Comparison of ENCODE assay signal across 8 cellular contexts in genomic region chr7:2299131-2299829, GRCh38. TPM values are rescaled to one million over a fixed set of nuclear protein-coding genes. Genes with fewer than 3 reads are reported as not detected.
DNase-seq lines count a peak whose midpoint lies in the region; ATAC-seq and TF ChIP-seq lines count a peak whose summit lies in the region.

No MANE protein-coding gene starts in this region.

- no peaks in the 10 kb centered on the region for H3K36me3 ChIP-seq in OCI-LY3 (replicated peaks; ENCODE audit: low read depth, low read length)

- H4K20me1 ChIP-seq in OCI-LY3 (ENCODE audit: insufficient read depth, low read length), result no peaks in the 10 kb centered on the region; the same call in 1 of the 2 replicates

- no peak overlapping the region for H3K9ac ChIP-seq in OCI-LY3 (ENCODE audit: low read length)

- H3K4me3 Mint-ChIP-seq in stimulated activated memory B cell treated with anti-CD40 and anti-IgM and Interleukin-4, amounts not matched to agents 10 μg/mL and 1 μg/mL and 100 μg/mL, for 72 hours, result peak overlapping the region; percentile 77

- peak overlapping the region; percentile 73 for H3K4me2 ChIP-seq in OCI-LY3 (ENCODE audit: low read length)

- H3K79me2 ChIP-seq in OCI-LY3 (ENCODE audit: low read length), result peaks cover 37% of the 10 kb centered on the region

- no peak for TF ChIP-seq CTCF in OCI-LY3 (IDR thresholded peaks at IDR 0.05; ENCODE audit: low read depth, low read length)

- H3K27ac Mint-ChIP-seq in stimulated activated memory B cell treated with anti-CD40 and anti-IgM and Interleukin-4, amounts not matched to agents 10 μg/mL and 1 μg/mL and 100 μg/mL, for 72 hours, result peak overlapping the region; percentile 95

- peaks cover 40% of the 10 kb centered on the region for H3K4me1 ChIP-seq in OCI-LY3 (ENCODE audit: low read length)

- H3K9me3 ChIP-seq in OCI-LY3 (ENCODE audit: insufficient read depth, low read length), result no peaks in the 10 kb centered on the region

- H3K4me3 ChIP-seq in OCI-LY3 (ENCODE audit: low read length), result peak overlapping the region; percentile 42

- DNase-seq in CD1c-positive myeloid dendritic cell (ENCODE audit: extremely low spot score), result peak; percentile 97
- DNase-seq in foreskin melanocyte, result peak; percentile 75
- no peak for DNase-seq in G401 (ENCODE audit: low spot score)
- DNase-seq in HPDE6-E6E7 (ENCODE audit: extremely low spot score), result no peak
- DNase-seq in NCI-H2029 (lab: John Stamatoyannopoulos, UW), result no peak

- no peaks in the 10 kb centered on the region for H3K9me3 Mint-ChIP-seq in stimulated activated memory B cell treated with anti-CD40 and anti-IgM and Interleukin-4, amounts not matched to agents 10 μg/mL and 1 μg/mL and 100 μg/mL, for 72 hours

- H3K27me3 Mint-ChIP-seq in stimulated activated memory B cell treated with anti-CD40 and anti-IgM and Interleukin-4, amounts not matched to agents 10 μg/mL and 1 μg/mL and 100 μg/mL, for 72 hours, result no peaks in the 10 kb centered on the region

- no peaks in the 10 kb centered on the region for H3K27me3 ChIP-seq in OCI-LY3 (ENCODE audit: low read depth, low read length)

- peaks cover 76% of the 10 kb centered on the region for H3K4me1 Mint-ChIP-seq in stimulated activated memory B cell treated with anti-CD40 and anti-IgM and Interleukin-4, amounts not matched to agents 10 μg/mL and 1 μg/mL and 100 μg/mL, for 72 hours

- H2AFZ ChIP-seq in OCI-LY3 (ENCODE audit: low read depth, low read length), result no peak overlapping the region

- in situ Hi-C loops in G401 (cut with HindIII; ENCODE audit: low sequenced_read_pairs), result no loop called here

- H3K27ac ChIP-seq in OCI-LY3 (ENCODE audit: low read length), result peak overlapping the region; percentile 44

- ATAC-seq in GM19452 (IDR thresholded peaks at IDR 0.05; ENCODE audit: unreplicated experiment), result peak; percentile 59
- ATAC-seq in stimulated activated memory B cell treated with anti-CD40 and anti-IgM and Interleukin-4, amounts not matched to agents 10 μg/mL and 1 μg/mL and 100 μg/mL, for 72 hours, result peak; percentile 91

- H3K36me3 Mint-ChIP-seq in stimulated activated memory B cell treated with anti-CD40 and anti-IgM and Interleukin-4, amounts not matched to agents 10 μg/mL and 1 μg/mL and 100 μg/mL, for 72 hours, result peaks cover 51% of the 10 kb centered on the region

RNA-seq across cellular contexts. Expression of gene SNX8, which starts 15.0 kb away (rescaled TPM):
- 52.9 and 74.2 TPM in 2 replicates for total RNA-seq in G401 (2014; rRNA removed; shearing (Covaris generic))

RNA-seq across cellular contexts. Expression of gene EIF3B, which starts 55.3 kb away (rescaled TPM):
- 217 and 294 TPM in 2 replicates for total RNA-seq in G401 (2014; rRNA removed; shearing (Covaris generic))

RNA-seq across cellular contexts. Expression of gene NUDT1, which starts 57.3 kb away (rescaled TPM):
- total RNA-seq in G401 (2014; rRNA removed; shearing (Covaris generic)), result 31.4 and 37.8 TPM in 2 replicates

RNA-seq across cellular contexts. Expression of gene MRM2, which starts 57.3 kb away (rescaled TPM):
- total RNA-seq in G401 (2014; rRNA removed; shearing (Covaris generic)), result 57.5 and 57.8 TPM in 2 replicates

Comparison
In these comparisons a context has a peak if more than half of its experiments do, and no peak if none do; other contexts are left out.
1. DNase-seq: peak in CD1c-positive myeloid dendritic cell (single experiment) and foreskin melanocyte (single experiment); none in G401 (single experiment), HPDE6-E6E7 (single experiment) and NCI-H2029 (single experiment).